Comparison of ENCODE assay signal across 8 cellular contexts in genomic region chr3:104460477-104461406, GRCh38.
DNase-seq lines count a peak whose midpoint lies in the region; ATAC-seq and TF ChIP-seq lines count a peak whose summit lies in the region.

No MANE protein-coding gene starts in this region.

- peak; percentile 90 for ATAC-seq in HCT116
- ATAC-seq in SK-N-SH treated with all-trans-retinoic acid at 6 μM for 48 hours: peak; percentile 95
- no peak for ATAC-seq in HG03280 (IDR thresholded peaks at IDR 0.05; ENCODE audit: unreplicated experiment)
- ATAC-seq in HG03521 (IDR thresholded peaks at IDR 0.05; ENCODE audit: unreplicated experiment): no peak

- peak overlapping the region; percentile 12; the same call in 1 of the 2 replicates for H3K9ac ChIP-seq in HCT116 (ENCODE audit: low read length)

- peak overlapping the region; percentile 26 for H3K4me2 ChIP-seq in HCT116 (ENCODE audit: low read length)

- H3K79me2 ChIP-seq in HCT116 (ENCODE audit: insufficient read depth, low read length): no peaks in the 10 kb centered on the region; the same call in 1 of the 2 replicates

- no TSS peak for BruUV-seq in HCT116 (replicated peaks; lab: Mats Ljungman, UMichigan)

- H2AFZ ChIP-seq in HCT116 (ENCODE audit: low read depth, low read length, poor library complexity, severe bottlenecking): no peak overlapping the region

- H3K4me1 ChIP-seq in BE2C: peaks cover 7% of the 10 kb centered on the region
- H3K4me1 ChIP-seq in HCT116 (ENCODE audit: control insufficient read depth in 1 of 2, insufficient read depth in 2 of 2, low read length in 2 of 2): peaks cover 11 to 17% of the 10 kb centered on the region in 2 experiments

- TF ChIP-seq CTCF in BE2C (IDR thresholded peaks at IDR 0.05; ENCODE audit: low read depth, low read length) (peak; percentile 65), HCT116 (IDR thresholded peaks at IDR 0.05 in 2 of 3, conservative IDR thresholded peaks at IDR 0.05 in 1 of 3; ENCODE audit: borderline replicate concordance in 1 of 3, insufficient read depth in 1 of 3, low read depth in 2 of 3, low read length in 2 of 3) (peak; percentile 33 to 60 (median 56); a peak in 5 of 6 replicates)

- no peaks in the 10 kb centered on the region for H3K27me3 ChIP-seq in BE2C
- no peaks in the 10 kb centered on the region for H3K27me3 ChIP-seq in HCT116 (ENCODE audit: insufficient read depth, low read length)

- POLR2A ChIA-PET in HCT116 (lab: Charles Lee): interaction anchor here (0.6 kb wide), 1 partner anchor 10 kb away, joined by 4 read pairs; no protein-coding TSS in a partner anchor

- H3K9me2 ChIP-seq in HCT116 (ENCODE audit: insufficient read depth): no peaks in the 10 kb centered on the region

- H3K4me3 ChIP-seq in BE2C (ENCODE audit: low read depth, low read length) (no peak overlapping the region), HCT116 (replicated peaks in 1 of 2; ENCODE audit: low read depth in 1 of 2, low read length in 2 of 2) (no peak overlapping the region)

- no peak for TF ChIP-seq POLR2A in HCT116 (IDR thresholded peaks at IDR 0.05; ENCODE audit: borderline replicate concordance, extremely low read depth, insufficient read depth, insufficient read length)

- no peak for DNase-seq in BE2C
- peak; percentile 35 for DNase-seq in HCT116 (ENCODE audit: low read depth, low spot score)
- peak; percentile 57 for DNase-seq in islet precursor cell
- DNase-seq in KG1 (lab: John Stamatoyannopoulos, UW): no peak
- no peak for DNase-seq in posterior cingulate gyrus

- intact Hi-C loops in HCT116 (cut with micrococcal nuclease) (no loop called here), posterior cingulate gyrus (cut with DNase I) (loop anchor here (2.0 kb wide), 1 partner anchor 188 kb away; no protein-coding TSS in a partner anchor)

- TF ChIP-seq RAD21 in HCT116 (IDR thresholded peaks at IDR 0.05; ENCODE audit: low read depth): peak; percentile 71

- H4K20me1 ChIP-seq in HCT116 (ENCODE audit: insufficient read depth): no peaks in the 10 kb centered on the region

- H3K27ac ChIP-seq in HCT116 (ENCODE audit: low read depth, low read length): peak overlapping the region; percentile 23; the same call in 1 of the 2 replicates

- no peaks in the 10 kb centered on the region for H3K36me3 ChIP-seq in BE2C
- H3K36me3 ChIP-seq in HCT116 (ENCODE audit: control insufficient read depth in 1 of 2, insufficient read depth in 2 of 2, low read length in 2 of 2): no peaks in the 10 kb centered on the region

- H3K9me3 ChIP-seq in BE2C: no peaks in the 10 kb centered on the region
- peaks cover 0 to 4% of the 10 kb centered on the region in 2 experiments; a peak in 1 of 4 replicates for H3K9me3 ChIP-seq in HCT116 (ENCODE audit: control insufficient read depth in 1 of 2, insufficient read depth in 1 of 2, low read depth in 1 of 2, low read length in 2 of 2)

- RAD21 ChIA-PET in HCT116 (lab: Charles Lee; ENCODE audit: low non-redundant PET in 1 of 2, low total read pairs in 2 of 2, uncharacterized antibody in 2 of 2, unreplicated experiment in 2 of 2): interaction anchor here (0.6 to 1.5 kb wide), 4 partner anchors 45 to 256 kb away, joined by 3 to 6 read pairs (median 3); no protein-coding TSS in a partner anchor

- CTCF ChIA-PET in HCT116 (lab: Charles Lee): interaction anchor here (0.6 to 1.6 kb wide), 7 partner anchors 9 to 358 kb away, joined by 3 to 4 read pairs (median 3); no protein-coding TSS in a partner anchor

TF ChIP-seq in HCT116, 20 proteins besides CTCF, POLR2A, EP300 and RAD21 (continues in another document):
- TF ChIP-seq EZH2phosphoT487 (IDR thresholded peaks at IDR 0.05; ENCODE audit: borderline replicate concordance) (no peak), SIN3A (IDR thresholded peaks at IDR 0.05; ENCODE audit: low read depth) (no peak), TCF7L2 (IDR thresholded peaks at IDR 0.05; ENCODE audit: borderline replicate concordance, extremely low read depth, insufficient read depth, insufficient read length) (peak; percentile 42), SP1 (IDR thresholded peaks at IDR 0.05; ENCODE audit: low read depth) (0 out of 2 replicates have a peak, but pooled peaks have one; percentile 19), POLR2AphosphoS5 (IDR thresholded peaks at IDR 0.05; ENCODE audit: low read depth, low read length) (no peak), CBX3 (IDR thresholded peaks at IDR 0.05; ENCODE audit: low read depth) (peak; percentile 45; the same call in 1 of the 2 replicates), ZFX (IDR thresholded peaks at IDR 0.05) (no peak), ELF1 (IDR thresholded peaks at IDR 0.05; ENCODE audit: borderline replicate concordance, low read depth) (no peak), SRF (IDR thresholded peaks at IDR 0.05; ENCODE audit: low read depth) (no peak), EZH2 (IDR thresholded peaks at IDR 0.05) (no peak), ATF3 (IDR thresholded peaks at IDR 0.05) (no peak), CEBPB (IDR thresholded peaks at IDR 0.05; ENCODE audit: low read depth) (no peak), YY1 (IDR thresholded peaks at IDR 0.05; ENCODE audit: extremely low read depth, insufficient replicate concordance, low read depth, low read length) (peak; percentile 16)

TF ChIP-seq in SK-N-SH treated with all-trans-retinoic acid at 6 μM for 48 hours, 23 proteins besides CTCF, POLR2A, EP300 and RAD21:
- TF ChIP-seq TOX (CRISPR knock-in tag; IDR thresholded peaks at IDR 0.05; ENCODE audit: borderline replicate concordance) (no peak), ZNF565 (CRISPR knock-in tag; conservative IDR thresholded peaks at IDR 0.05; ENCODE audit: low read depth) (no peak), ZNF8 (CRISPR knock-in tag; IDR thresholded peaks at IDR 0.05) (no peak), TSHZ2 (CRISPR knock-in tag; IDR thresholded peaks at IDR 0.05) (no peak), TCF4 (CRISPR knock-in tag; IDR thresholded peaks at IDR 0.05; ENCODE audit: borderline replicate concordance) (no peak), CREB5 (CRISPR knock-in tag; IDR thresholded peaks at IDR 0.05; ENCODE audit: low read depth) (no peak)

Comparison
In these comparisons a context has a peak if more than half of its experiments do, and no peak if none do; other contexts are left out.
1. DNase-seq: peak in HCT116 (single experiment) and islet precursor cell (single experiment); none in BE2C (single experiment), KG1 (single experiment) and posterior cingulate gyrus (0 of 10).
2. ATAC-seq: peak in HCT116 (single experiment) and SK-N-SH treated with all-trans-retinoic acid at 6 μM for 48 hours (single experiment); none in HG03280 (single experiment) and HG03521 (single experiment).